8 cellular contexts compared by ENCODE assay signal in genomic region chr5:178153530-178154340, GRCh38. TPM values are rescaled to one million over a fixed set of nuclear protein-coding genes. Genes with fewer than 3 reads are reported as not detected.
DNase-seq lines count a peak whose midpoint lies in the region; ATAC-seq and TF ChIP-seq lines count a peak whose summit lies in the region.

NHP2 (minus strand) TSS chr5:178153885; CDS start chr5:178153817, 68 bp downstream.

- H3K36me3 ChIP-seq in prostate gland (peaks cover 0 to 4% of the 10 kb centered on the region in 2 donors), urinary bladder (ENCODE audit: insufficient read depth) (no peaks in the 10 kb centered on the region)

- TF ChIP-seq POLR2A in GM15510 (IDR thresholded peaks at IDR 0.05; ENCODE audit: borderline replicate concordance, extremely low read depth, insufficient read length) (peak; percentile 58), prostate gland (IDR thresholded peaks at IDR 0.05) (peak; percentile 35)

- H3K4me3 ChIP-seq in prostate gland (peak within 1 kb of the TSS; percentile 55 to 61), urinary bladder (ENCODE audit: low read depth, low read length) (peak within 1 kb of the TSS; percentile 58)

- peak within 1 kb of the TSS; percentile 88 for H3K27ac Mint-ChIP-seq in T-helper 17 cell

- 2% methylated on average over 60 of the region's 68 CpGs for WGBS in prostate gland
- 2% methylated on average over 68 of the region's 68 CpGs for WGBS in urinary bladder

- peak in 1 of 4 experiments; percentile 10 for TF ChIP-seq CTCF in prostate gland (IDR thresholded peaks at IDR 0.05)

- no peaks in the 10 kb centered on the region for H3K27me3 Mint-ChIP-seq in T-helper 17 cell

- H3K27ac ChIP-seq in prostate gland (peak within 1 kb of the TSS; percentile 41 to 47), urinary bladder (ENCODE audit: low read depth) (no peak within 1 kb of the TSS)

- no peaks in the 10 kb centered on the region for H3K9me3 ChIP-seq in T-helper 17 cell (ENCODE audit: control insufficient read depth, low read length, poor library complexity, severe bottlenecking)
- no peaks in the 10 kb centered on the region for H3K9me3 ChIP-seq in prostate gland

- peaks cover 7% of the 10 kb centered on the region for H3K4me1 ChIP-seq in prostate gland (replicated peaks)
- H3K4me1 ChIP-seq in urinary bladder (ENCODE audit: insufficient read depth) = no peaks in the 10 kb centered on the region

- peak; percentile 99 for ATAC-seq in HG02885 (IDR thresholded peaks at IDR 0.05; ENCODE audit: poor library complexity, unreplicated experiment)
- ATAC-seq in T-helper 17 cell = peak; percentile 99
- ATAC-seq in left ventricle myocardium superior = peak; percentile 99

- no peaks in the 10 kb centered on the region for H3K36me3 Mint-ChIP-seq in T-helper 17 cell (ENCODE audit: low read depth)

- H3K4me1 Mint-ChIP-seq in T-helper 17 cell = peaks cover 16% of the 10 kb centered on the region

- H3K4me3 Mint-ChIP-seq in T-helper 17 cell = peak within 1 kb of the TSS; percentile 97

- DNase-seq in NCI-H1694 treated with DMSO at 0.1 percent for 48 hours (lab: John Stamatoyannopoulos, UW) = peak; percentile 95
- peak; percentile 93 to 97 (median 94) for DNase-seq in T-helper 17 cell
- peak; percentile 71 to 99 (median 97) for DNase-seq in amygdala (lab: John Stamatoyannopoulos, UW)
- peak; percentile 98 for DNase-seq in left ventricle myocardium superior
- DNase-seq in prostate gland (ENCODE audit: low spot score) = peak; percentile 97

- H3K27me3 ChIP-seq in prostate gland (replicated peaks; ENCODE audit: insufficient read depth) = no peaks in the 10 kb centered on the region

- intact Hi-C loops in left ventricle myocardium superior (cut with micrococcal nuclease) = no loop called here
- intact Hi-C loops in prostate gland (cut with DNase I) = loop anchor here (10.0 kb wide), 1 partner anchor 549 kb away; the partner anchor contains the start of gene B4GALT7

RNA-seq across cellular contexts. Expression of gene NHP2, which starts in this region (rescaled TPM):
- total RNA-seq in T-helper 17 cell (10 to 100 TPM; 62.2 to 62.4 TPM), left ventricle myocardium superior (74.5 TPM), prostate gland (100 to 1,000 TPM; 270 to 284 TPM), urinary bladder (44.0 TPM)
- polyA plus RNA-seq in urinary bladder = 203 TPM
